Comparison of ENCODE assay signal across 8 cellular contexts in genomic region chr4:54384563-54384962, GRCh38.
DNase-seq lines count a peak whose midpoint lies in the region; ATAC-seq and TF ChIP-seq lines count a peak whose summit lies in the region.

No MANE protein-coding gene starts in this region.

- DNase-seq in ELR (ENCODE audit: low read depth) (peak; percentile 37), UCSD-AML1 (lab: John Stamatoyannopoulos, UW; ENCODE audit: unreplicated experiment) (peak; percentile 61), hypothalamus (lab: John Stamatoyannopoulos, UW) (peak in 27 of 51 donors; percentile 2 to 60 (median 19)), tibial artery (peak in 1 of 2 donors; percentile 31), T1000 (lab: John Stamatoyannopoulos, UW) (no peak)

- TF ChIP-seq CTCF in KMS-11 (conservative IDR thresholded peaks at IDR 0.05; ENCODE audit: low read depth, low read length) (peak; percentile 22; the same call in 1 of the 2 replicates), tibial artery (IDR thresholded peaks at IDR 0.05) (peak; percentile 26 to 28)

- H3K4me2 ChIP-seq in KMS-11: no peak overlapping the region

- no peak overlapping the region for H3K9ac ChIP-seq in KMS-11

- H3K4me1 ChIP-seq in KMS-11 (ENCODE audit: low read depth, poor library complexity, severe bottlenecking) (no peaks in the 10 kb centered on the region), tibial artery (no peaks in the 10 kb centered on the region)

- H4K20me1 ChIP-seq in KMS-11 (ENCODE audit: insufficient read depth): no peaks in the 10 kb centered on the region

- H2AFZ ChIP-seq in KMS-11 (ENCODE audit: low read depth): no peak overlapping the region

- ATAC-seq in HG02981 (IDR thresholded peaks at IDR 0.05; ENCODE audit: unreplicated experiment): no peak
- ATAC-seq in HG03095 (IDR thresholded peaks at IDR 0.05; ENCODE audit: unreplicated experiment): no peak

- H3K36me3 ChIP-seq in KMS-11 (ENCODE audit: insufficient read depth): no peaks in the 10 kb centered on the region
- no peaks in the 10 kb centered on the region for H3K36me3 ChIP-seq in tibial artery

- intact Hi-C loops in tibial artery (cut with DNase I; ENCODE audit: low total_unique reads): no loop called here

- H3K27me3 ChIP-seq in KMS-11 (ENCODE audit: insufficient read depth, low read depth) (no peaks in the 10 kb centered on the region), tibial artery (no peaks in the 10 kb centered on the region)

- H3K4me3 ChIP-seq in KMS-11 (IDR thresholded peaks at IDR 0.05; ENCODE audit: insufficient read depth, low read depth, low read length) (no peak overlapping the region), tibial artery (no peak overlapping the region)

- H3K9me3 ChIP-seq in tibial artery: no peaks in the 10 kb centered on the region

- H3K79me2 ChIP-seq in KMS-11 (ENCODE audit: insufficient read depth, low read depth): no peaks in the 10 kb centered on the region

- H3K27ac ChIP-seq in KMS-11: no peak overlapping the region
- no peak overlapping the region for H3K27ac ChIP-seq in tibial artery
